Comparison of ENCODE assay signal across 9 cellular contexts in the genomic region with DNA sequence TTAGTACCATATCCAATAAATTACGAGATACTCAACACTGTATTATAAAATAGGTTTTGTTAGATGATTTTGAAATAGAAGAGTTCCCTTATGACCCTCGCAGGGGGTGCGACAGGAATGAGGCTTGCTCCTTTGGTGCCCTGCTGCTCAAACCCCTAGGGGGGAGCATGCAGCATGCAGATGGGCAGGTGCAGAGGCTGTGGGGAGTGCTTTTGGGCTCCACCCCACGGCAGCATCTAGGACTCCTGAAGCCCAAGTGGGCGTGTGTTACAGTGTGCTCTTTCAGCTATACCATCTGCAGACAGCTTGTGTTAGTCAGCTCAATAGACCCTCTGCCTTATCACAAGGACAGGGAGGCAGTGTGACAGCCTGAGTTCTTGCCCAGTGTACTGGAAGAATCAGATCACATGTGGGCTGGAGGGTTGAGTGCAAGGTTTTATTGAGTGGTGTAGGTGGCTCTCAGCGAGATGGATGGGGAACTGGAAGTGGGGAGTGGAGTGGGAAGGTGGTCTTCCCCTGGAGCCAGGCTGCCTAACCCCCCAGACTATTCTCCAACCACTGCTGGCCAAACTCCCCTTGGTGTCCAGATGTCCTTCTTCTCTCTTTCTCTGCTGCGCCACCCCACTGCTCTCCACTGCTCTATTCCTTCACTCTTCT. TPM values are rescaled to one million over a fixed set of nuclear protein-coding genes. Genes with fewer than 3 reads are reported as not detected.
DNase-seq lines count a peak whose midpoint lies in the region; ATAC-seq and TF ChIP-seq lines count a peak whose summit lies in the region.
"Had no signal": no experiment of that assay in that cellular context is flagged by ENCODE, and none has a peak within 500 bp of the region (broad histone marks: within the 10 kb centered on the region; RNA-seq: fewer than 3 reads in every experiment).

No MANE protein-coding gene starts in this region.

- no peaks in the 10 kb centered on the region for H3K36me3 ChIP-seq in PC-9 (ENCODE audit: low read depth)
- H3K36me3 ChIP-seq in naive thymus-derived CD4-positive, alpha-beta T cell (ENCODE audit: control insufficient read depth in 2 of 3, insufficient read depth in 3 of 3, low read length in 3 of 3) = no peaks in the 10 kb centered on the region
- H3K36me3 ChIP-seq: MG63 had no signal

- CTCF ChIA-PET in PC-9 (lab: Charles Lee) = no interaction called here
- CTCF ChIA-PET in naive thymus-derived CD4-positive, alpha-beta T cell (lab: Charles Lee) = no interaction called here

- no peaks in the 10 kb centered on the region for H3K36me3 Mint-ChIP-seq in naive thymus-derived CD4-positive, alpha-beta T cell

- TF ChIP-seq CTCF in PC-9 (conservative IDR thresholded peaks at IDR 0.05) = 0 out of 2 replicates have a peak, but pooled peaks have one; percentile 15

- no peak overlapping the region for H3K27ac ChIP-seq in PC-9
- no peak overlapping the region for H3K27ac ChIP-seq in naive thymus-derived CD4-positive, alpha-beta T cell (ENCODE audit: low read depth, low read length)

- H3K27me3 Mint-ChIP-seq in naive thymus-derived CD4-positive, alpha-beta T cell = peaks cover 14 to 27% (median 15%) of the 10 kb centered on the region in 5 donors

- H3K27ac Mint-ChIP-seq in naive thymus-derived CD4-positive, alpha-beta T cell = no peak overlapping the region
- H3K27ac Mint-ChIP-seq: nephron had no signal

- no peaks in the 10 kb centered on the region for H3K9me2 ChIP-seq in PC-9 (ENCODE audit: insufficient read depth)

- peak; percentile 91 for ATAC-seq in GM18498 (IDR thresholded peaks at IDR 0.05; ENCODE audit: unreplicated experiment)
- peak; percentile 86 for ATAC-seq in GM21619 (IDR thresholded peaks at IDR 0.05; ENCODE audit: unreplicated experiment)
- ATAC-seq in naive thymus-derived CD4-positive, alpha-beta T cell = peak; percentile 74

- no peak overlapping the region for H3K4me2 ChIP-seq in PC-9

- peaks cover 0 to 7% (median 0%) of the 10 kb centered on the region in 7 donors for H3K4me1 Mint-ChIP-seq in naive thymus-derived CD4-positive, alpha-beta T cell
- H3K4me1 Mint-ChIP-seq: nephron had no signal

- no peak overlapping the region for H3K4me3 Mint-ChIP-seq in naive thymus-derived CD4-positive, alpha-beta T cell
- H3K4me3 Mint-ChIP-seq: nephron had no signal

- no peaks in the 10 kb centered on the region for H3K79me2 ChIP-seq in PC-9 (ENCODE audit: low read depth)

- DNase-seq in PC-9 (peak in 1 of 2 experiments; percentile 12), 8988T (no peak), SIG-M5 treated with dmso at 0.1 percent for 504 hours (lab: John Stamatoyannopoulos, UW; ENCODE audit: unreplicated experiment) (no peak), SKM-1 (lab: John Stamatoyannopoulos, UW; ENCODE audit: unreplicated experiment) (no peak)
- peak in 1 of 9 donors; percentile 23 for DNase-seq in naive thymus-derived CD4-positive, alpha-beta T cell
- DNase-seq: MG63 had no signal

- no peak overlapping the region for H2AFZ ChIP-seq in PC-9

- POLR2A ChIA-PET in PC-9 (lab: Charles Lee; ENCODE audit: unreplicated experiment) = interaction anchor here (0.7 kb wide), 1 partner anchor 21 kb away, joined by 5 read pairs; no protein-coding TSS in a partner anchor
- POLR2A ChIA-PET in naive thymus-derived CD4-positive, alpha-beta T cell (lab: Charles Lee) = no interaction called here

- H4K20me1 ChIP-seq in PC-9 (ENCODE audit: insufficient read depth) = no peaks in the 10 kb centered on the region

- no peaks in the 10 kb centered on the region for H3K4me1 ChIP-seq in PC-9 (replicated peaks; ENCODE audit: insufficient read depth)
- no peaks in the 10 kb centered on the region for H3K4me1 ChIP-seq in naive thymus-derived CD4-positive, alpha-beta T cell (ENCODE audit: control insufficient read depth in 2 of 2, insufficient read depth in 2 of 2, low read length in 2 of 2)

- no peaks in the 10 kb centered on the region for H3K27me3 ChIP-seq in PC-9 (ENCODE audit: insufficient read depth, low read depth)
- H3K27me3 ChIP-seq in naive thymus-derived CD4-positive, alpha-beta T cell (ENCODE audit: control insufficient read depth in 2 of 2, insufficient read depth in 2 of 2, low read length in 2 of 2) = no peaks in the 10 kb centered on the region
- H3K27me3 ChIP-seq: MG63 had no signal

- no peaks in the 10 kb centered on the region for H3F3A ChIP-seq in PC-9 (ENCODE audit: insufficient read depth, low read depth)

- no peaks in the 10 kb centered on the region for H3K9me3 ChIP-seq in PC-9 (ENCODE audit: insufficient read depth, low read depth)
- H3K9me3 ChIP-seq in naive thymus-derived CD4-positive, alpha-beta T cell (ENCODE audit: control insufficient read depth in 2 of 3, low read length in 3 of 3) = no peaks in the 10 kb centered on the region

- no TSS peak for BruUV-seq in PC-9 (replicated peaks; lab: Mats Ljungman, UMichigan)

- no peak overlapping the region for H3K4me3 ChIP-seq in PC-9
- no peak overlapping the region for H3K4me3 ChIP-seq in naive thymus-derived CD4-positive, alpha-beta T cell (ENCODE audit: low read length)
- H3K4me3 ChIP-seq: MG63 had no signal

- H3K9me3 Mint-ChIP-seq in naive thymus-derived CD4-positive, alpha-beta T cell = peaks cover 0 to 6% (median 0%) of the 10 kb centered on the region in 11 donors

- intact Hi-C loops in PC-9 (cut with micrococcal nuclease; ENCODE audit: unreplicated experiment) = no loop called here
- intact Hi-C loops in naive thymus-derived CD4-positive, alpha-beta T cell (cut with micrococcal nuclease) = no loop called here

RNA-seq across cellular contexts. Expression of a gene that starts 3.1 kb away (rescaled TPM):
- 0.07 TPM in 1 of 2 replicates, not detected in the other for total RNA-seq in PC-9 (2021)
- total RNA-seq in naive thymus-derived CD4-positive, alpha-beta T cell = 1 to 10 TPM in 2 of 5 experiments, under 1 TPM in 2, not detected in 1; 0.13 to 3.5 (median 1.9) TPM
- not detected for polyA plus RNA-seq in naive thymus-derived CD4-positive, alpha-beta T cell

RNA-seq across cellular contexts. Expression of a gene that starts 54.0 kb away (rescaled TPM):
- 0.20 and 0.24 TPM in 2 replicates for total RNA-seq in PC-9 (2021)
- under 1 TPM in 2 of 5 experiments, not detected in 3; 0.05 to 0.12 TPM for total RNA-seq in naive thymus-derived CD4-positive, alpha-beta T cell
- under 1 TPM in 1 of 2 donors, not detected in 1; 0.02 TPM for polyA plus RNA-seq in naive thymus-derived CD4-positive, alpha-beta T cell
